In genomic region chr2:133362061-133362476, GRCh38 we compare ENCODE assay signal across 11 cellular contexts.
DNase-seq lines count a peak whose midpoint lies in the region; ATAC-seq and TF ChIP-seq lines count a peak whose summit lies in the region.
"Had no signal": no experiment of that assay in that cellular context is flagged by ENCODE, and none has a peak within 500 bp of the region (broad histone marks: within the 10 kb centered on the region; RNA-seq: fewer than 3 reads in every experiment).

No MANE protein-coding gene starts in this region.

- no peaks in the 10 kb centered on the region for H3K27me3 ChIP-seq in right atrium auricular region

- H3K4me3 ChIP-seq in AG04449 (ENCODE audit: low read depth, low read length) (peak overlapping the region; percentile 19; the same call in 1 of the 2 replicates), right atrium auricular region (no peak overlapping the region)

- H3K36me3 ChIP-seq in right atrium auricular region: no peaks in the 10 kb centered on the region

- DNase-seq in AG04449 (ENCODE audit: low read depth, low spot score) (peak; percentile 40), amniotic epithelial cell (ENCODE audit: low read depth) (peak; percentile 46), iris pigment epithelial cell (ENCODE audit: low read depth) (peak; percentile 82), ureter (ENCODE audit: low spot score) (no peak), germinal center (ENCODE audit: low spot score) (no peak), right atrium auricular region (ENCODE audit: low spot score) (no peak)
- DNase-seq: activated naive CD4-positive, alpha-beta T cell treated with anti-CD3 and anti-CD28 coated beads, Interleukin-2, amount 10 ng/mL, durations not matched to agents 7 days and 5 days; NCI-H187 had no signal

- CTCF ChIA-PET in AG04449 (lab: Yijun Ruan, JAX): interaction anchor here (1.0 to 1.1 kb wide), 2 partner anchors 17 to 482 kb away, joined by 3 read pairs; no protein-coding TSS in a partner anchor

- ATAC-seq in HG02938 (IDR thresholded peaks at IDR 0.05; ENCODE audit: unreplicated experiment) (peak; percentile 37), GM18502 (IDR thresholded peaks at IDR 0.05; ENCODE audit: poor library complexity, unreplicated experiment) (no peak)
- ATAC-seq: stimulated activated effector memory CD8-positive, alpha-beta T cell treated with anti-CD3 and anti-CD28 coated beads, Interleukin-12 subunit alpha, Interleukin-12 subunit beta, amount 100 ng/mL, for 72 hours had no signal

- no peaks in the 10 kb centered on the region for H3K9me3 ChIP-seq in right atrium auricular region

- H3K27ac ChIP-seq in right atrium auricular region: no peak overlapping the region

- POLR2A ChIA-PET in AG04449 (lab: Yijun Ruan, JAX): no interaction called here

- TF ChIP-seq CTCF in AG04449 (IDR thresholded peaks at IDR 0.05; ENCODE audit: insufficient read depth, low read length, missing control alignments) (no peak), right atrium auricular region (IDR thresholded peaks at IDR 0.05) (no peak)

- H3K4me1 ChIP-seq in right atrium auricular region: peaks cover 0 to 10% of the 10 kb centered on the region in 2 donors

Comparison
In these comparisons a context has a peak if more than half of its experiments do, and no peak if none do; other contexts are left out.
1. DNase-seq: peak in AG04449 (single experiment), amniotic epithelial cell (single experiment) and iris pigment epithelial cell (single experiment); none in ureter (single experiment), germinal center (single experiment) and right atrium auricular region (single experiment).